In genomic region chr3:52614689-52615088, GRCh38 we compare ENCODE assay signal across 20 cellular contexts.
"Had no signal": no experiment of that assay in that cellular context is flagged by ENCODE, and none has a peak within 500 bp of the region (broad histone marks: within the 10 kb centered on the region; RNA-seq: fewer than 3 reads in every experiment).

No MANE protein-coding gene starts in this region.

- FAIRE-seq: bronchial epithelial cell had no signal

- DNase-seq: activated CD4-positive, alpha-beta T cell treated with anti-CD3 and anti-CD28 coated beads, Interleukin-2, amount 50 U/mL, for 48 hours; activated CD4-positive, CD25-positive, alpha-beta regulatory T cell treated with anti-CD3 and anti-CD28 coated beads, Interleukin-2, amount 50 U/mL, for 72 hours; activated CD8-positive, alpha-beta memory T cell treated with anti-CD3 and anti-CD28 coated beads, Interleukin-2, amount 10 ng/mL, durations not matched to agents 7 days and 5 days; activated naive CD4-positive, alpha-beta T cell treated with anti-CD3 and anti-CD28 coated beads, Interleukin-2, amount 50 U/mL, for 16 hours; activated T-cell treated with anti-CD3 and anti-CD28 coated beads, Interleukin-2, amount 50 U/mL, for 1 hour; amniotic stem cell; dermis blood vessel endothelial cell; effector memory CD8-positive, alpha-beta T cell; islet precursor cell; mucosa of descending colon; naive thymus-derived CD8-positive, alpha-beta T cell; stimulated activated CD4-positive, alpha-beta T cell treated with anti-CD3 and anti-CD28 coated beads, Interleukin-4, amount 100 ng/mL, for 24 hours; stimulated activated naive CD8-positive, alpha-beta T cell treated with anti-CD3 and anti-CD28 coated beads, Interleukin-15, Interleukin-2, amounts not matched to agents 100 U/mL and 50 U/mL, for 24 hours; upper lobe of right lung had no signal

- H3K9me3 Mint-ChIP-seq: activated T-helper 2 cell treated with anti-CD3 and anti-CD28 coated beads, Interferon-gamma antibody, Interleukin-2, Interleukin-4, amounts not matched to agents 10 μg/mL and 5 μg/mL and 100 μg/mL, durations not matched to agents 14 hours and 24 hours and 36 hours; effector memory CD8-positive, alpha-beta T cell; naive thymus-derived CD8-positive, alpha-beta T cell had no signal

- H3K4me3 ChIP-seq: mucosa of descending colon, right atrium auricular region, skin epidermis, upper lobe of right lung had no signal

- H3K4me1 ChIP-seq: right atrium auricular region, upper lobe of right lung had no signal

- H3K27ac Mint-ChIP-seq: activated CD8-positive, alpha-beta memory T cell treated with anti-CD3 and anti-CD28 coated beads, Interleukin-2, amount 10 ng/mL, durations not matched to agents 7 days and 5 days; activated T-helper 2 cell treated with anti-CD3 and anti-CD28 coated beads, Interferon-gamma antibody, Interleukin-2, Interleukin-4, amounts not matched to agents 10 μg/mL and 5 μg/mL and 100 μg/mL, durations not matched to agents 14 hours and 24 hours and 36 hours; naive thymus-derived CD8-positive, alpha-beta T cell had no signal

- H3K27me3 Mint-ChIP-seq: activated CD8-positive, alpha-beta memory T cell treated with anti-CD3 and anti-CD28 coated beads, Interleukin-2, amount 10 ng/mL, durations not matched to agents 7 days and 5 days; effector memory CD8-positive, alpha-beta T cell; naive thymus-derived CD8-positive, alpha-beta T cell had no signal

- H3K9me3 ChIP-seq: mucosa of descending colon, neutrophil, right atrium auricular region, upper lobe of right lung had no signal

- H3K27ac ChIP-seq: neutrophil, right atrium auricular region, skin epidermis, upper lobe of right lung had no signal

- ATAC-seq: activated CD8-positive, alpha-beta memory T cell treated with anti-CD3 and anti-CD28 coated beads, Interleukin-2, amount 10 ng/mL, durations not matched to agents 7 days and 5 days; effector memory CD8-positive, alpha-beta T cell; left lobe of liver; mucosa of descending colon; naive thymus-derived CD8-positive, alpha-beta T cell; stimulated activated naive CD8-positive, alpha-beta T cell treated with anti-CD3 and anti-CD28 coated beads, Interleukin-15, Interleukin-2, amounts not matched to agents 100 U/mL and 50 U/mL, for 24 hours; upper lobe of right lung had no signal

- H3K4me3 Mint-ChIP-seq: activated CD8-positive, alpha-beta memory T cell treated with anti-CD3 and anti-CD28 coated beads, Interleukin-2, amount 10 ng/mL, durations not matched to agents 7 days and 5 days; effector memory CD8-positive, alpha-beta T cell; naive thymus-derived CD8-positive, alpha-beta T cell had no signal

- H3K4me1 Mint-ChIP-seq: activated CD8-positive, alpha-beta memory T cell treated with anti-CD3 and anti-CD28 coated beads, Interleukin-2, amount 10 ng/mL, durations not matched to agents 7 days and 5 days had no signal

- H3K27me3 ChIP-seq: neutrophil, right atrium auricular region, upper lobe of right lung had no signal
